In genomic region chr10:4102802-4103344, GRCh38 we compare ENCODE assay signal across 18 cellular contexts.
A peak's percentile ranks its signal among the peaks of the same experiment; 100 is the strongest.
DNase-seq lines count a peak whose midpoint lies in the region; ATAC-seq and TF ChIP-seq lines count a peak whose summit lies in the region.
"Had no signal": no experiment of that assay in that cellular context is flagged by ENCODE, and none has a peak within 500 bp of the region (broad histone marks: within the 10 kb centered on the region; RNA-seq: fewer than 3 reads in every experiment).

No MANE protein-coding gene starts in this region.

- no peaks in the 10 kb centered on the region for H3K36me3 ChIP-seq in mammary epithelial cell (ENCODE audit: insufficient read depth, low read length)
- H3K36me3 ChIP-seq in smooth muscle cell (ENCODE audit: low read depth), result no peaks in the 10 kb centered on the region
- H3K36me3 ChIP-seq in transverse colon, result no peaks in the 10 kb centered on the region
- H3K36me3 ChIP-seq: Peyer's patch had no signal

- H3K36me3 Mint-ChIP-seq in MCF 10A (ENCODE audit: insufficient read depth, unreplicated experiment), result peaks cover 7% of the 10 kb centered on the region
- H3K36me3 Mint-ChIP-seq in activated naive CD8-positive, alpha-beta T cell treated with anti-CD3 and anti-CD28 coated beads for 36 hours, result no peaks in the 10 kb centered on the region
- H3K36me3 Mint-ChIP-seq: IgD-negative memory B cell had no signal

- H3K9ac ChIP-seq in mammary epithelial cell (ENCODE audit: insufficient read depth, low read length) (no peak overlapping the region), smooth muscle cell (ENCODE audit: low read depth) (no peak overlapping the region)
- H3K9ac ChIP-seq: GM23248 had no signal

- H3K4me3 ChIP-seq in mammary epithelial cell (replicated peaks in 1 of 3; ENCODE audit: insufficient read depth in 1 of 3, low read depth in 2 of 3, low read length in 3 of 3) (no peak overlapping the region), epithelial cell of esophagus (ENCODE audit: low read length) (no peak overlapping the region), smooth muscle cell (no peak overlapping the region), transverse colon (no peak overlapping the region)
- H3K4me3 ChIP-seq: GM23248, Peyer's patch, SK-N-MC had no signal

- no peaks in the 10 kb centered on the region for H3K27me3 Mint-ChIP-seq in MCF 10A (ENCODE audit: insufficient read depth, unreplicated experiment)
- no peaks in the 10 kb centered on the region for H3K27me3 Mint-ChIP-seq in activated naive CD8-positive, alpha-beta T cell treated with anti-CD3 and anti-CD28 coated beads for 36 hours

- no peak for TF ChIP-seq EP300 in transverse colon (IDR thresholded peaks at IDR 0.05; ENCODE audit: low read depth)

- in situ Hi-C loops in mammary epithelial cell (cut with MboI; ENCODE audit: low sequenced_read_pairs in 2 of 2), result no loop called here
- in situ Hi-C loops in transverse colon (cut with MboI; ENCODE audit: low pct_ligation_motif_present in 1 of 4, low pct_unique_long_range_greater_than_20kb in 1 of 4, low sequenced_read_pairs in 3 of 4), result no loop called here

- H3F3A ChIP-seq in smooth muscle cell (ENCODE audit: low read depth), result no peaks in the 10 kb centered on the region

- no peaks in the 10 kb centered on the region for H3K9me3 ChIP-seq in mammary epithelial cell (replicated peaks; ENCODE audit: insufficient read depth, low read length)
- H3K9me3 ChIP-seq in smooth muscle cell (replicated peaks; ENCODE audit: low read depth), result no peaks in the 10 kb centered on the region
- no peaks in the 10 kb centered on the region for H3K9me3 ChIP-seq in transverse colon
- H3K9me3 ChIP-seq: Peyer's patch had no signal

- DNase-seq in mammary epithelial cell (peak; percentile 37), MCF 10A (ENCODE audit: unreplicated experiment) (no peak), RWPE1 (ENCODE audit: low spot score) (peak; percentile 14), epithelial cell of esophagus (ENCODE audit: low read depth) (peak; percentile 41), smooth muscle cell (lab: John Stamatoyannopoulos, UW; ENCODE audit: unreplicated experiment) (no peak), transverse colon (no peak)
- DNase-seq in activated naive CD8-positive, alpha-beta T cell treated with anti-CD3 and anti-CD28 coated beads for 36 hours, result no peak
- DNase-seq: DMS153, GM23248, NCI-H1092 treated with DMSO at 0.1 percent for 48 hours, NCI-H1694, NCI-H446, Peyer's patch had no signal

- ATAC-seq in GM18867 (IDR thresholded peaks at IDR 0.05; ENCODE audit: unreplicated experiment), result no peak
- ATAC-seq: HCT116 had no signal

- TF ChIP-seq CTCF in mammary epithelial cell (conservative IDR thresholded peaks at IDR 0.05 in 1 of 2, IDR thresholded peaks at IDR 0.05 in 1 of 2; ENCODE audit: extremely low read depth in 1 of 2, insufficient read depth in 1 of 2, low read depth in 1 of 2, low read length in 2 of 2) (no peak), MCF 10A (IDR thresholded peaks at IDR 0.05; ENCODE audit: unreplicated experiment) (no peak), RWPE1 (conservative IDR thresholded peaks at IDR 0.05; ENCODE audit: low read depth) (no peak), epithelial cell of esophagus (IDR thresholded peaks at IDR 0.05; ENCODE audit: insufficient read depth, low read depth, low read length, missing control alignments) (no peak), smooth muscle cell (IDR thresholded peaks at IDR 0.05; ENCODE audit: borderline replicate concordance, insufficient read depth, poor library complexity, severe bottlenecking) (no peak), transverse colon (IDR thresholded peaks at IDR 0.05) (no peak)

- TF ChIP-seq POLR2A in transverse colon (IDR thresholded peaks at IDR 0.05), result no peak

- H3K27me3 ChIP-seq in mammary epithelial cell (ENCODE audit: insufficient read depth, low read length) (no peaks in the 10 kb centered on the region), smooth muscle cell (ENCODE audit: low read depth) (no peaks in the 10 kb centered on the region), transverse colon (no peaks in the 10 kb centered on the region)
- H3K27me3 ChIP-seq: Peyer's patch had no signal

- 97% methylated on average over 2 of the region's 2 CpGs for WGBS in mammary epithelial cell (ENCODE audit: low coverage, missing lambda C conversion rate)
- 88% methylated on average over 2 of the region's 2 CpGs for WGBS in smooth muscle cell (ENCODE audit: low lambda C conversion rate)
- WGBS in transverse colon (ENCODE audit: low coverage in 1 of 2), 2 donors, result 93% methylated on average over 2 of the region's 2 CpGs

- H3K4me1 Mint-ChIP-seq in MCF 10A (ENCODE audit: insufficient read depth, unreplicated experiment), result peaks cover 6% of the 10 kb centered on the region
- H3K4me1 Mint-ChIP-seq in activated naive CD8-positive, alpha-beta T cell treated with anti-CD3 and anti-CD28 coated beads for 36 hours, result peaks cover 10% of the 10 kb centered on the region

- H3K4me1 ChIP-seq in mammary epithelial cell (ENCODE audit: insufficient read depth, low read length) (peaks cover 2% of the 10 kb centered on the region), smooth muscle cell (ENCODE audit: low read depth) (no peaks in the 10 kb centered on the region), transverse colon (no peaks in the 10 kb centered on the region)
- H3K4me1 ChIP-seq: Peyer's patch had no signal

- CTCF ChIA-PET in mammary epithelial cell (lab: Charles Lee; ENCODE audit: low non-redundant PET) (no interaction called here), MCF 10A (lab: Yijun Ruan, JAX) (no interaction called here), RWPE1 (lab: Yijun Ruan, JAX) (interaction anchor here (0.7 kb wide), 1 partner anchor 266 kb away, joined by 3 read pairs; no protein-coding TSS in a partner anchor)

- no peaks in the 10 kb centered on the region for H4K20me1 ChIP-seq in mammary epithelial cell (ENCODE audit: insufficient read depth, low read length)
- H4K20me1 ChIP-seq in smooth muscle cell (ENCODE audit: low read depth), result no peaks in the 10 kb centered on the region

- intact Hi-C loops in mammary epithelial cell (cut with micrococcal nuclease) (no loop called here), MCF 10A (cut with micrococcal nuclease) (no loop called here), transverse colon (cut with DNase I; ENCODE audit: low total_unique reads) (no loop called here)

- POLR2A ChIA-PET in MCF 10A (lab: Yijun Ruan, JAX), result interaction anchor here (0.6 to 1.0 kb wide), 3 partner anchors 14 to 317 kb away, joined by 3 to 4 read pairs (median 3); partner anchors contain the start of gene KLF6
- POLR2A ChIA-PET in RWPE1 (lab: Yijun Ruan, JAX; ENCODE audit: low non-redundant PET), result no interaction called here

- no TSS peak for BruUV-seq in mammary epithelial cell (replicated peaks; lab: Mats Ljungman, UMichigan)
- BruUV-seq in MCF 10A (replicated peaks; lab: Mats Ljungman, UMichigan), result no TSS peak

- H2AFZ ChIP-seq in mammary epithelial cell (ENCODE audit: low read depth, low read length) (no peak overlapping the region), smooth muscle cell (ENCODE audit: low read depth) (no peak overlapping the region)
- H2AFZ ChIP-seq: GM23248 had no signal

- no peak overlapping the region for H3K4me3 Mint-ChIP-seq in MCF 10A (ENCODE audit: unreplicated experiment)
- H3K4me3 Mint-ChIP-seq in activated naive CD8-positive, alpha-beta T cell treated with anti-CD3 and anti-CD28 coated beads for 36 hours, result no peak overlapping the region

- H3K4me2 ChIP-seq in mammary epithelial cell (ENCODE audit: insufficient read depth, low read depth, low read length), result no peak overlapping the region
- no peak overlapping the region for H3K4me2 ChIP-seq in smooth muscle cell

- H3K27ac ChIP-seq in mammary epithelial cell (ENCODE audit: insufficient read depth, low read depth, low read length) (no peak overlapping the region), RWPE1 (no peak overlapping the region), smooth muscle cell (ENCODE audit: low read depth) (peak overlapping the region; percentile 29), transverse colon (no peak overlapping the region)
- H3K27ac ChIP-seq: C4-2B, GM23248, Peyer's patch, SK-N-MC had no signal

- dilution Hi-C loops in mammary epithelial cell (cut with HindIII; ENCODE audit: low sequenced_read_pairs), result no loop called here

- no peaks in the 10 kb centered on the region for H3K9me3 Mint-ChIP-seq in MCF 10A (ENCODE audit: unreplicated experiment)
- no peaks in the 10 kb centered on the region for H3K9me3 Mint-ChIP-seq in activated naive CD8-positive, alpha-beta T cell treated with anti-CD3 and anti-CD28 coated beads for 36 hours
- H3K9me3 Mint-ChIP-seq: IgD-negative memory B cell had no signal

- no peaks in the 10 kb centered on the region for H3K79me2 ChIP-seq in mammary epithelial cell (ENCODE audit: insufficient read depth, low read length)
- no peaks in the 10 kb centered on the region for H3K79me2 ChIP-seq in smooth muscle cell (ENCODE audit: low read depth)

- no peak overlapping the region for H3K27ac Mint-ChIP-seq in MCF 10A (ENCODE audit: low read depth, unreplicated experiment)
- H3K27ac Mint-ChIP-seq in activated naive CD8-positive, alpha-beta T cell treated with anti-CD3 and anti-CD28 coated beads for 36 hours, result no peak overlapping the region
- H3K27ac Mint-ChIP-seq: IgD-negative memory B cell had no signal

Comparison
In these comparisons a context has a peak if more than half of its experiments do, and no peak if none do; other contexts are left out.
1. DNase-seq: peak in mammary epithelial cell (single experiment), RWPE1 (single experiment) and epithelial cell of esophagus (single experiment); none in MCF 10A (single experiment), smooth muscle cell (single experiment), activated naive CD8-positive, alpha-beta T cell treated with anti-CD3 and anti-CD28 coated beads for 36 hours (single experiment) and transverse colon (single experiment).